Comparison of ENCODE assay signal across 8 cellular contexts in the genomic region with DNA sequence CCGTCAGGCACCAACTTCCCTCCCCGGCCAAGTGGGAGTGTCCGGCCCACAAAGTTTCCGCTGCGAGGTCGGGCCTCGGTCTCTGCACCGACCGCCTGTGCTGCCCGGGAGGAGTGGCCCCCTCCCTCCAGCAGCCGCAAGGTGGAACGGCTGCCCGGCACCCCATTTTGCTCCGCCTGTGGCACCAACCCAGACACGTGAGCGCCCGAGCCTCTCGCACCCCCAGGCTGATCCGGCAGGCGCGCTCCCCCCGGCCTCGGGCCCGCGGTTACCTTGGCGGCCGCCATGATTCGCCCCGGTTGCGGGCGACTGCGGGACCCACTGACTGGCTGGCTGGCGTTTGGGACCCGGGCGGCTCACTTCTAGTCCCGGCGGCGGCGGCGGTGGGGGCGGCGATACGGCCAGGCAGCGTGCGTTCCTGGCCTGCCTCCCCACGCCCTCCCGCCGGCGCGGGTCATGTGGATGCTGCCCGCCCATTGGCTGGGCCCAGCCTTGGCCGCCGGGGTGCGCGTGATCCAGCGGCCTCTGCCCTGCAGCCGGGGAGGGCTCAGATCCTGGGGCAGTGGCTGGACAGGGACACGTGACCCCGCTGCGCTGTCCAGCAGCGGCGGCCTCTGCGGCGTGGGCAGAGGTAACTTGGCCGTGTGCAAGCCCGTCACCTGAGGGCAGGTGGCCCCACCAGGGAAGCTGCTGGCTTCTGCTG. TPM values are rescaled to one million over a fixed set of nuclear protein-coding genes. Genes with fewer than 3 reads are reported as not detected.
DNase-seq lines count a peak whose midpoint lies in the region; ATAC-seq and TF ChIP-seq lines count a peak whose summit lies in the region.

A gene with protein sequence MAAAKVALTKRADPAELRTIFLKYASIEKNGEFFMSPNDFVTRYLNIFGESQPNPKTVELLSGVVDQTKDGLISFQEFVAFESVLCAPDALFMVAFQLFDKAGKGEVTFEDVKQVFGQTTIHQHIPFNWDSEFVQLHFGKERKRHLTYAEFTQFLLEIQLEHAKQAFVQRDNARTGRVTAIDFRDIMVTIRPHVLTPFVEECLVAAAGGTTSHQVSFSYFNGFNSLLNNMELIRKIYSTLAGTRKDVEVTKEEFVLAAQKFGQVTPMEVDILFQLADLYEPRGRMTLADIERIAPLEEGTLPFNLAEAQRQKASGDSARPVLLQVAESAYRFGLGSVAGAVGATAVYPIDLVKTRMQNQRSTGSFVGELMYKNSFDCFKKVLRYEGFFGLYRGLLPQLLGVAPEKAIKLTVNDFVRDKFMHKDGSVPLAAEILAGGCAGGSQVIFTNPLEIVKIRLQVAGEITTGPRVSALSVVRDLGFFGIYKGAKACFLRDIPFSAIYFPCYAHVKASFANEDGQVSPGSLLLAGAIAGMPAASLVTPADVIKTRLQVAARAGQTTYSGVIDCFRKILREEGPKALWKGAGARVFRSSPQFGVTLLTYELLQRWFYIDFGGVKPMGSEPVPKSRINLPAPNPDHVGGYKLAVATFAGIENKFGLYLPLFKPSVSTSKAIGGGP (minus strand): TSS at position 429 of the 703 bp plus-strand sequence. CDS start 142 bp downstream, at position 287.

- H3K27ac Mint-ChIP-seq in endothelial cell (ENCODE audit: unreplicated experiment), result peak within 1 kb of the TSS; percentile 99

- no peaks in the 10 kb centered on the region for H3K9me3 ChIP-seq in NT2/D1 (ENCODE audit: insufficient read depth, low read length)

- no peaks in the 10 kb centered on the region for H3K9me3 Mint-ChIP-seq in endothelial cell (ENCODE audit: unreplicated experiment)

- TF ChIP-seq CTCF in endothelial cell (IDR thresholded peaks at IDR 0.05; ENCODE audit: unreplicated experiment), result no peak

- peak within 1 kb of the TSS; percentile 97 for H3K9ac ChIP-seq in NT2/D1 (ENCODE audit: insufficient read length, low read depth)

- peaks cover 7% of the 10 kb centered on the region for H3K27me3 Mint-ChIP-seq in endothelial cell (ENCODE audit: unreplicated experiment)

- H3K27me3 ChIP-seq in NT2/D1 (ENCODE audit: insufficient read depth, insufficient read length), result no peaks in the 10 kb centered on the region

- H3K36me3 Mint-ChIP-seq in endothelial cell (ENCODE audit: low read depth, unreplicated experiment), result peaks cover 6% of the 10 kb centered on the region

- H3K4me3 ChIP-seq in NT2/D1 (ENCODE audit: insufficient read length, low read depth), result peak within 1 kb of the TSS; percentile 89

- ATAC-seq in GM19452 (IDR thresholded peaks at IDR 0.05; ENCODE audit: unreplicated experiment) (peak; percentile 75), HG03575 (IDR thresholded peaks at IDR 0.05; ENCODE audit: extremely low read depth, insufficient number of reproducible peaks, low FRiP score, unreplicated experiment) (peak; percentile 28)

- H3K4me1 ChIP-seq in NT2/D1 (ENCODE audit: insufficient read depth, insufficient read length), result no peaks in the 10 kb centered on the region

- H3K36me3 ChIP-seq in NT2/D1 (ENCODE audit: insufficient read depth, insufficient read length, low read length), result peaks cover 3% of the 10 kb centered on the region

- DNase-seq in CMK (ENCODE audit: low read depth) (peak; percentile 66), NT2/D1 (ENCODE audit: low read depth, low spot score) (peak; percentile 78), endothelial cell (ENCODE audit: low spot score) (peak; percentile 94), midbrain (lab: John Stamatoyannopoulos, UW) (peak; percentile 97)
- DNase-seq in activated CD8-positive, alpha-beta memory T cell treated with anti-CD3 and anti-CD28 coated beads, Interleukin-2, amount 50 U/mL, for 24 hours (ENCODE audit: extremely low read depth), result peak; percentile 37
- peak; percentile 26 to 29 for DNase-seq in stimulated activated CD8-positive, alpha-beta memory T cell treated with anti-CD3 and anti-CD28 coated beads, Interleukin-4, amount 100 ng/mL, for 1 hour (ENCODE audit: low read depth in 2 of 2, low spot score in 1 of 2)

- peak within 1 kb of the TSS; percentile 94 for H3K4me3 Mint-ChIP-seq in endothelial cell (ENCODE audit: unreplicated experiment)

- H3K4me1 Mint-ChIP-seq in endothelial cell (ENCODE audit: unreplicated experiment), result peaks cover 12% of the 10 kb centered on the region

RNA-seq across cellular contexts. Expression of the gene that starts here (rescaled TPM):
- total RNA-seq in endothelial cell (ENCODE audit: unreplicated experiment), result 69.6 TPM

Comparison
In these comparisons a context has a peak if more than half of its experiments do, and no peak if none do; other contexts are left out.
1. Peak in every context shown above with its lines: DNase-seq, ATAC-seq and H3K4me3 ChIP-seq.
2. DNase-seq: peak in every context shown above with its lines; median percentile 97 in midbrain; 94 in endothelial cell; 78 in NT2/D1; 66 in CMK; 37 in activated CD8-positive, alpha-beta memory T cell treated with anti-CD3 and anti-CD28 coated beads, Interleukin-2, amount 50 U/mL, for 24 hours; 28 in stimulated activated CD8-positive, alpha-beta memory T cell treated with anti-CD3 and anti-CD28 coated beads, Interleukin-4, amount 100 ng/mL, for 1 hour.